Comparison of ENCODE assay signal across 9 cellular contexts in genomic region chr16:72474511-72475123, GRCh38.
DNase-seq lines count a peak whose midpoint lies in the region; FAIRE-seq and TF ChIP-seq lines count a peak whose summit lies in the region.
"Had no signal": no experiment of that assay in that cellular context is flagged by ENCODE, and none has a peak within 500 bp of the region (broad histone marks: within the 10 kb centered on the region; RNA-seq: fewer than 3 reads in every experiment).

No MANE protein-coding gene starts in this region.

- H3K27ac ChIP-seq in keratinocyte (ENCODE audit: control insufficient read depth, insufficient read depth, low read length): no peak overlapping the region

- H3K4me1 Mint-ChIP-seq in activated naive CD8-positive, alpha-beta T cell (ENCODE audit: low read depth): peaks cover 13% of the 10 kb centered on the region

- H3K9ac ChIP-seq in keratinocyte (ENCODE audit: control insufficient read depth, extremely low read depth, insufficient read depth, low read length): no peak overlapping the region

- H3K36me3 Mint-ChIP-seq in activated naive CD8-positive, alpha-beta T cell: no peaks in the 10 kb centered on the region

- H3K9me1 ChIP-seq in keratinocyte (ENCODE audit: control insufficient read depth, extremely low read depth, insufficient read depth, low read length): no peaks in the 10 kb centered on the region

- H3K79me2 ChIP-seq in keratinocyte (ENCODE audit: control insufficient read depth, insufficient read depth, low read length): no peaks in the 10 kb centered on the region

- H2AFZ ChIP-seq in keratinocyte (ENCODE audit: control insufficient read depth, low read length): no peak overlapping the region

- H3K27me3 Mint-ChIP-seq in activated naive CD8-positive, alpha-beta T cell: no peaks in the 10 kb centered on the region

- H3K9me3 Mint-ChIP-seq in activated naive CD8-positive, alpha-beta T cell (ENCODE audit: low read depth): no peaks in the 10 kb centered on the region
- H3K9me3 Mint-ChIP-seq: mesothelial cell of epicardium had no signal

- TF ChIP-seq CTCF in AG10803 (conservative IDR thresholded peaks at IDR 0.05; ENCODE audit: low read length): peak; percentile 15; the same call in 1 of the 2 replicates
- no peak for TF ChIP-seq CTCF in keratinocyte (optimal IDR thresholded peaks at IDR 0.05 in 1 of 3, IDR thresholded peaks at IDR 0.05 in 1 of 3, conservative IDR thresholded peaks at IDR 0.05 in 1 of 3; ENCODE audit: extremely low read depth in 1 of 3, insufficient read depth in 2 of 3, low read length in 3 of 3)
- TF ChIP-seq CTCF in GM10266 (IDR thresholded peaks at IDR 0.05; ENCODE audit: control insufficient read depth, insufficient read depth, low read depth, missing control alignments): no peak

- no peaks in the 10 kb centered on the region for H3K27me3 ChIP-seq in keratinocyte (ENCODE audit: control insufficient read depth, extremely low read depth, insufficient read depth, low read length)

- peak; percentile 85 for FAIRE-seq in keratinocyte (lab: Jason Lieb, UNC)

- H3K4me3 ChIP-seq in AG10803 (ENCODE audit: low read length) (no peak overlapping the region), keratinocyte (ENCODE audit: control insufficient read depth in 2 of 3, extremely low read depth in 1 of 3, insufficient read depth in 2 of 3, low read depth in 1 of 3, low read length in 3 of 3) (no peak overlapping the region)

- DNase-seq in AG10803 (ENCODE audit: low read depth): peak; percentile 91
- peak; percentile 79 for DNase-seq in HS-27A (ENCODE audit: low read depth)
- peak; percentile 21 for DNase-seq in keratinocyte (ENCODE audit: low read depth, low spot score)
- DNase-seq in stimulated activated naive CD4-positive, alpha-beta T cell (lab: John Stamatoyannopoulos, UW): no peak
- DNase-seq in middle frontal gyrus (ENCODE audit: extremely low spot score, low spot score): no peak
- DNase-seq in activated CD4-positive, alpha-beta T cell treated with anti-CD3 and anti-CD28 coated beads for 4 hours: no peak
- DNase-seq in GM10266 (ENCODE audit: extremely low spot score): no peak

- no peaks in the 10 kb centered on the region for H3K9me3 ChIP-seq in keratinocyte (ENCODE audit: control insufficient read depth, low read depth, low read length)

- dilution Hi-C loops in keratinocyte (cut with MboI; ENCODE audit: extremely low pct_ligation_motif_present, low sequenced_read_pairs): no loop called here

- H3K36me3 ChIP-seq in keratinocyte (ENCODE audit: control insufficient read depth in 2 of 2, extremely low read depth in 1 of 2, insufficient read depth in 2 of 2, low read length in 2 of 2): no peaks in the 10 kb centered on the region

- H3K4me1 ChIP-seq in keratinocyte (ENCODE audit: control insufficient read depth, extremely low read depth, insufficient read depth, low read length): no peaks in the 10 kb centered on the region

- no peak overlapping the region for H3K4me2 ChIP-seq in keratinocyte (ENCODE audit: control insufficient read depth, extremely low read depth, insufficient read depth, low read depth, low read length)

- H3K4me3 Mint-ChIP-seq in activated naive CD8-positive, alpha-beta T cell: no peak overlapping the region
- H3K4me3 Mint-ChIP-seq: mesothelial cell of epicardium had no signal

- no peaks in the 10 kb centered on the region for H4K20me1 ChIP-seq in keratinocyte (ENCODE audit: control insufficient read depth, extremely low read depth, insufficient read depth, low read length)

- peak overlapping the region; percentile 7 for H3K27ac Mint-ChIP-seq in activated naive CD8-positive, alpha-beta T cell
- H3K27ac Mint-ChIP-seq: mesothelial cell of epicardium had no signal

Comparison
In these comparisons a context has a peak if more than half of its experiments do, and no peak if none do; other contexts are left out.
1. DNase-seq: peak in AG10803 (single experiment), HS-27A (single experiment) and keratinocyte (single experiment); none in stimulated activated naive CD4-positive, alpha-beta T cell (0 of 6), middle frontal gyrus (single experiment), activated CD4-positive, alpha-beta T cell treated with anti-CD3 and anti-CD28 coated beads for 4 hours (0 of 2) and GM10266 (single experiment).